Comparison of ENCODE assay signal across 13 cellular contexts in the genomic region with DNA sequence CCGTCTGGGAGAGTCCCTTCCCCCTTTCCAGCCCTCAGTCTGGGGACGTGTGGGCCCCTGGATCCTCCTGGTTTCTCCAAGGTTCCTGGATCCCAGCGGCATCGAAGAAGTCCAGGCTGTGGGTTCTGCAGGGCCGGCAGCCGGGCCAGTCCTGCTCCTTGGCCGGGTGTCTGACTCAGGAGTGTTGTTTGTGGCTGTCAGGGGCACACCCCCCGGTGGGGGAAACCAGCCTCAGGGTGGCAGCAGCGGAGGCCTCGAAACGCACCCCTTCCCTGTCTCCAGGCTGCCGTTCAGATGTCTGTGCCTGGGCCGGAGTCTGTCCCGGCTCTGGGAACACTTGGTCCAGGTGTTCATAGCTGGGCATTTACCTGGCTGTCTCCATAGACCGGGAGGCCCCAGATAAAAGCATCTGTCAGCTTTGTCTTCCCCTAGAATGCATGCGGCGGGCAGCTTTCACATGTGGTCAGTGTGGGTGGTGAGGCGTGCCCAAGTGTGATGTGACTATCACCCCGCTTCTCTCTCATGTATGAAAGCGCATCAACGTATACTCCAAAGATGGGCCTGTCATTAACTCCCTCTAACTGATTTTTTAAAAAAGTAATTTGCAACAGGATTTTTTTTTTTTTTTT. TPM values are rescaled to one million over a fixed set of nuclear protein-coding genes. Genes with fewer than 3 reads are reported as not detected.
DNase-seq lines count a peak whose midpoint lies in the region; ATAC-seq, FAIRE-seq and TF ChIP-seq lines count a peak whose summit lies in the region.
"Had no signal": no experiment of that assay in that cellular context is flagged by ENCODE, and none has a peak within 500 bp of the region (broad histone marks: within the 10 kb centered on the region; RNA-seq: fewer than 3 reads in every experiment).

No MANE protein-coding gene starts in this region.

- no peak overlapping the region for H3K27ac ChIP-seq in CD8-positive, alpha-beta T cell (ENCODE audit: low read depth, low read length)
- no peak overlapping the region for H3K27ac ChIP-seq in pancreas
- H3K27ac ChIP-seq: SJCRH30 had no signal

- H3K27me3 Mint-ChIP-seq in CD8-positive, alpha-beta T cell (ENCODE audit: low read depth) = peaks cover 6% of the 10 kb centered on the region
- H3K27me3 Mint-ChIP-seq in activated B cell treated with CpG ODN at 0.5 μM for 24 hours = no peaks in the 10 kb centered on the region

- in situ Hi-C loops in HAP-1 (cut with MboI; ENCODE audit: low sequenced_read_pairs) = no loop called here

- H3K9me3 Mint-ChIP-seq in CD8-positive, alpha-beta T cell = no peaks in the 10 kb centered on the region
- H3K9me3 Mint-ChIP-seq in activated B cell treated with CpG ODN at 0.5 μM for 24 hours = no peaks in the 10 kb centered on the region

- TF ChIP-seq CTCF in CD8-positive, alpha-beta T cell (IDR thresholded peaks at IDR 0.05) = no peak
- no peak for TF ChIP-seq CTCF in activated B cell treated with CpG ODN at 0.5 μM for 24 hours (IDR thresholded peaks at IDR 0.05)
- no peak for TF ChIP-seq CTCF in pancreas (IDR thresholded peaks at IDR 0.05)

- peak overlapping the region; percentile 55 for H3K27ac Mint-ChIP-seq in CD8-positive, alpha-beta T cell
- no peak overlapping the region for H3K27ac Mint-ChIP-seq in activated B cell treated with CpG ODN at 0.5 μM for 24 hours

- H3K36me3 Mint-ChIP-seq in CD8-positive, alpha-beta T cell = peaks cover 5% of the 10 kb centered on the region
- H3K36me3 Mint-ChIP-seq in activated B cell treated with CpG ODN at 0.5 μM for 24 hours (ENCODE audit: low read depth) = no peaks in the 10 kb centered on the region

- H3K27me3 ChIP-seq in CD8-positive, alpha-beta T cell (ENCODE audit: insufficient read depth, low read length) = no peaks in the 10 kb centered on the region
- no peaks in the 10 kb centered on the region for H3K27me3 ChIP-seq in pancreas
- H3K27me3 ChIP-seq in HAP-1 (ENCODE audit: low read depth) = peaks cover 3% of the 10 kb centered on the region; the same call in 1 of the 2 replicates
- H3K27me3 ChIP-seq: BE2C, SJCRH30 had no signal

- WGBS in pancreas, 2 donors = 70 to 71% methylated on average over 21 of the region's 21 CpGs

- CTCF ChIA-PET in CD8-positive, alpha-beta T cell (lab: Charles Lee) = interaction anchor here (1.2 to 4.0 kb wide), 6 partner anchors 9 to 55 kb away, joined by 3 to 20 read pairs (median 6); no protein-coding TSS in a partner anchor
- CTCF ChIA-PET in activated B cell treated with CpG ODN at 0.5 μM for 24 hours (lab: Charles Lee) = interaction anchor here (0.9 to 4.6 kb wide), 3 partner anchors 22 to 220 kb away, joined by 3 to 21 read pairs (median 4); no protein-coding TSS in a partner anchor

- FAIRE-seq in pancreas (lab: Jason Lieb, UNC) = no peak

- intact Hi-C loops in CD8-positive, alpha-beta T cell (cut with DNase I, micrococcal nuclease) = loop anchor here in 1 of 2 experiments (1.0 kb wide), 1 partner anchor 22 kb away; no protein-coding TSS in a partner anchor
- intact Hi-C loops in activated B cell treated with CpG ODN at 0.5 μM for 24 hours (cut with micrococcal nuclease) = no loop called here
- intact Hi-C loops in pancreas (cut with DNase I) = no loop called here

- H3K4me1 ChIP-seq in CD8-positive, alpha-beta T cell (ENCODE audit: insufficient read depth, low read length) = peaks cover 65% of the 10 kb centered on the region
- H3K4me1 ChIP-seq in pancreas (no peaks in the 10 kb centered on the region), HAP-1 (no peaks in the 10 kb centered on the region)
- H3K4me1 ChIP-seq: BE2C, SJCRH30 had no signal

- no peaks in the 10 kb centered on the region for H3K36me3 ChIP-seq in CD8-positive, alpha-beta T cell (ENCODE audit: insufficient read depth, low read length)
- H3K36me3 ChIP-seq in pancreas (no peaks in the 10 kb centered on the region), HAP-1 (replicated peaks) (no peaks in the 10 kb centered on the region)
- H3K36me3 ChIP-seq: BE2C, SJCRH30 had no signal

- peaks cover 64% of the 10 kb centered on the region for H3K4me1 Mint-ChIP-seq in CD8-positive, alpha-beta T cell (ENCODE audit: low read depth)
- peaks cover 80% of the 10 kb centered on the region for H3K4me1 Mint-ChIP-seq in activated B cell treated with CpG ODN at 0.5 μM for 24 hours

- peak; percentile 41 for ATAC-seq in CD8-positive, alpha-beta T cell
- no peak for ATAC-seq in activated B cell treated with CpG ODN at 0.5 μM for 24 hours (ENCODE audit: low read depth)
- ATAC-seq in pancreas = no peak
- no peak for ATAC-seq in GM21723 (IDR thresholded peaks at IDR 0.05; ENCODE audit: unreplicated experiment)

- peak in 6 of 7 experiments; percentile 47 to 80 (median 71) for DNase-seq in CD8-positive, alpha-beta T cell
- DNase-seq in activated B cell treated with CpG ODN at 0.5 μM for 24 hours (no peak), activated gamma-delta T cell treated with Interleukin-2 at 50 U/mL for 16 hours (peak; percentile 81), HuH-7.5 (ENCODE audit: low spot score) (no peak), pancreas (no peak), HAP-1 (ENCODE audit: low spot score in 2 of 2) (no peak)
- peak; percentile 32 for DNase-seq in stimulated activated CD4-positive, alpha-beta T cell treated with anti-CD3 and anti-CD28 coated beads, Interleukin-4, amount 100 ng/mL, for 1 hour
- DNase-seq: BE2C, Karpas-422, NCI-H510A treated with DMSO at 0.1 percent for 48 hours, SJCRH30 had no signal

- no peak overlapping the region for H3K4me3 ChIP-seq in CD8-positive, alpha-beta T cell (ENCODE audit: low read depth, low read length)
- H3K4me3 ChIP-seq in pancreas (no peak overlapping the region), HAP-1 (no peak overlapping the region)
- H3K4me3 ChIP-seq: SJCRH30 had no signal

- no peaks in the 10 kb centered on the region for H3K9me3 ChIP-seq in CD8-positive, alpha-beta T cell (ENCODE audit: low read length)
- H3K9me3 ChIP-seq in pancreas (no peaks in the 10 kb centered on the region), HAP-1 (no peaks in the 10 kb centered on the region)
- H3K9me3 ChIP-seq: BE2C, SJCRH30 had no signal

- POLR2A ChIA-PET in CD8-positive, alpha-beta T cell (lab: Charles Lee) = interaction anchor here (0.9 to 5.9 kb wide), 3 partner anchors 15 to 25 kb away, joined by 3 to 46 read pairs (median 6); no protein-coding TSS in a partner anchor
- POLR2A ChIA-PET in activated B cell treated with CpG ODN at 0.5 μM for 24 hours (lab: Charles Lee) = interaction anchor here (0.5 to 5.0 kb wide), 6 partner anchors 22 to 219 kb away, joined by 3 to 51 read pairs (median 6); no protein-coding TSS in a partner anchor

- peak overlapping the region; percentile 55 for H3K4me3 Mint-ChIP-seq in CD8-positive, alpha-beta T cell
- H3K4me3 Mint-ChIP-seq in activated B cell treated with CpG ODN at 0.5 μM for 24 hours = peak overlapping the region; percentile 41

RNA-seq across cellular contexts. Expression of a gene that starts 3.6 kb away (rescaled TPM):
- total RNA-seq in CD8-positive, alpha-beta T cell = 10 to 100 TPM; 18.9 to 19.9 TPM
- 2.5 and 2.6 TPM in 2 replicates for total RNA-seq in activated B cell treated with CpG ODN at 0.5 μM for 24 hours
- total RNA-seq in pancreas = 10 to 100 TPM; 35.2 to 48.0 (median 43.0) TPM
- 10 to 100 TPM; 29.7 to 51.2 TPM for polyA plus RNA-seq in pancreas

RNA-seq across cellular contexts. Expression of a gene that starts 43.2 kb away (rescaled TPM):
- under 1 TPM in 1 of 2 experiments, not detected in 1; 0.08 TPM for total RNA-seq in CD8-positive, alpha-beta T cell
- total RNA-seq in activated B cell treated with CpG ODN at 0.5 μM for 24 hours (not detected in 2 replicates), pancreas (under 1 TPM; 0.19 to 0.76 (median 0.54) TPM)
- 1 to 10 TPM; 1.6 to 4.6 TPM for polyA plus RNA-seq in pancreas
- total RNA-seq: SJCRH30, skeletal muscle tissue had no signal

Comparison
In these comparisons a context has a peak if more than half of its experiments do, and no peak if none do; other contexts are left out.
1. DNase-seq: peak in CD8-positive, alpha-beta T cell (6 of 7), activated gamma-delta T cell treated with Interleukin-2 at 50 U/mL for 16 hours (single experiment) and stimulated activated CD4-positive, alpha-beta T cell treated with anti-CD3 and anti-CD28 coated beads, Interleukin-4, amount 100 ng/mL, for 1 hour (single experiment); none in activated B cell treated with CpG ODN at 0.5 μM for 24 hours (single experiment), HuH-7.5 (single experiment), pancreas (0 of 6) and HAP-1 (0 of 2).